In the genomic region with DNA sequence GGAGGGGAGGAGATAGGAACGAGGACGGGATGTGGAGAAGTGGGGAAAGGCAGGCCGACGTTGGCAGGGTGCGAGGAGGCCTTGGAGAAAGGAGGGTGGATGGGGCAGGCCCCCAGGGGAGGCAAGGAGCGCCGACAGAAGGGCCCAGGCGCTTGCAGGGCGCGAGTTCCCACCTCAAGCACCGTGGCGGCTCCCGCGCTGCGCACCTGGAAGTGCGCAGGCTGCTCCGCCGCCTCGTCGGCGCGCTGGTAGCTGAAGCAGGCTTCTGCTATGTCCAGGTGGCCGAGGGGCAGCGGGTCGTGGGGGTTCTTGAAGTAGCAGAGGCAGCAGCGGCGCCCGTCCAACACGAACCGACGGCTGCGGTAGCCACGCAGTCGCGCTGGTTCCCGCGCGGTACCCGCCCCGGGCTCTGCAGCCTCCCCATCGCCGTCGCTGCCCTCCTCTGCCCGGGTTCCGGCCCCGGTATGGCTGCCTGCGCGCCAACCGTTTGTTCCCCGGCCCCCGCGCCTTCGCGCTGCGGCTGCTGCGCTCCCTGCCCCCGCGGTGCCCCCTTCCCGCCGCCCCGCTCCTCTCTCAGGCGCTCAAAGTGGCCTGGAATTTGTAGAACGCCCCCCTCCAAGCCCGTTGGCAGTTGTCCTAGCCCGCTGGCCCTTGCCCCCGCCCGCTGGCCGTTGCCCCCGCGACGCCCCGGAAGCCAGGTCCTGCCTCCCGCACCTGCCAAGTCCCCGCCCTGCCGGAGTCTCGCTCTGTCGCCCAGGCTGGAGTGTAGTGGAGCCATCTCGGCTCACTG, we compare ENCODE assay signal across 8 cellular contexts. TPM values are rescaled to one million over a fixed set of nuclear protein-coding genes. Genes with fewer than 3 reads are reported as not detected.
DNase-seq lines count a peak whose midpoint lies in the region; ATAC-seq and TF ChIP-seq lines count a peak whose summit lies in the region.

No MANE protein-coding gene starts in this region.

- no peaks in the 10 kb centered on the region for H3K36me3 ChIP-seq in effector memory CD4-positive, alpha-beta T cell (ENCODE audit: control insufficient read depth, insufficient read depth, low read length)

- H3K9me3 ChIP-seq in AG04450 (ENCODE audit: control insufficient read depth, insufficient read depth, low read length) (no peaks in the 10 kb centered on the region), mononuclear cell (ENCODE audit: low read depth, low read length) (no peaks in the 10 kb centered on the region)
- no peaks in the 10 kb centered on the region for H3K9me3 ChIP-seq in effector memory CD4-positive, alpha-beta T cell (ENCODE audit: control insufficient read depth, low read length)

- no peaks in the 10 kb centered on the region for H3K27me3 ChIP-seq in AG04450 (ENCODE audit: control insufficient read depth, insufficient read depth, low read length)
- H3K27me3 ChIP-seq in effector memory CD4-positive, alpha-beta T cell (replicated peaks; ENCODE audit: control insufficient read depth, insufficient read depth, low read length, poor library complexity, severe bottlenecking): no peaks in the 10 kb centered on the region
- H3K27me3 ChIP-seq in mononuclear cell (ENCODE audit: insufficient read depth, low read length): no peaks in the 10 kb centered on the region

- TF ChIP-seq CTCF in AG04450 (IDR thresholded peaks at IDR 0.05; ENCODE audit: low read depth, low read length): no peak

- DNase-seq in AG04450 (ENCODE audit: low read depth, low spot score) (no peak), NCI-H2171 (lab: John Stamatoyannopoulos, UW) (peak; percentile 56)
- peak; percentile 56 to 59 for DNase-seq in activated CD4-positive, alpha-beta T cell treated with anti-CD3 and anti-CD28 coated beads, Interleukin-2, amount 50 U/mL, for 4 hours
- peak; percentile 72 to 80 (median 75) for DNase-seq in effector memory CD4-positive, alpha-beta T cell
- DNase-seq in stimulated activated CD8-positive, alpha-beta memory T cell treated with anti-CD3 and anti-CD28 coated beads, Interleukin-4, amount 100 ng/mL, for 1 hour (ENCODE audit: low read depth in 2 of 2, low spot score in 1 of 2): peak; percentile 41 to 59

- peak; percentile 65 for ATAC-seq in GM18868 (IDR thresholded peaks at IDR 0.05; ENCODE audit: unreplicated experiment)
- peak; percentile 68 for ATAC-seq in HG03095 (IDR thresholded peaks at IDR 0.05; ENCODE audit: unreplicated experiment)

- POLR2A ChIA-PET in AG04450 (lab: Yijun Ruan, JAX): interaction anchor here (0.6 kb wide), 1 partner anchor 67 kb away, joined by 5 read pairs; the partner anchor contains the start of genes DEPDC4 and SCYL2

- CTCF ChIA-PET in AG04450 (lab: Charles Lee): interaction anchor here (1.1 to 1.8 kb wide), 2 partner anchors 10 to 142 kb away, joined by 4 to 5 read pairs; no protein-coding TSS in a partner anchor

- H3K4me3 ChIP-seq in AG04450 (ENCODE audit: low read depth, low read length) (peak overlapping the region; percentile 87), mononuclear cell (ENCODE audit: low read length) (peak overlapping the region; percentile 79)
- H3K4me3 ChIP-seq in effector memory CD4-positive, alpha-beta T cell (ENCODE audit: insufficient read depth, low read depth, low read length, poor library complexity, severe bottlenecking): peak overlapping the region; percentile 83

- H3K4me1 ChIP-seq in effector memory CD4-positive, alpha-beta T cell (ENCODE audit: control insufficient read depth, insufficient read depth, low read length, poor library complexity, severe bottlenecking): peaks cover 15% of the 10 kb centered on the region
- H3K4me1 ChIP-seq in mononuclear cell (ENCODE audit: insufficient read depth, low read length): peaks cover 33% of the 10 kb centered on the region

- no peak overlapping the region for H3K27ac ChIP-seq in AG04450 (ENCODE audit: low read depth, low read length)
- H3K27ac ChIP-seq in effector memory CD4-positive, alpha-beta T cell (ENCODE audit: insufficient read depth, low read length, poor library complexity, severe bottlenecking): peak overlapping the region; percentile 92

RNA-seq across cellular contexts. Expression of gene ACTR6, which starts 1.1 kb away (rescaled TPM):
- 15.2 and 23.8 TPM in 2 replicates for polyA plus RNA-seq in AG04450 (2011; rRNA removed)
- polyA minus RNA-seq in AG04450 (2011; rRNA and poly(A)+ RNA removed): 6.1 and 10.4 TPM in 2 replicates
- total RNA-seq in mononuclear cell: 27.2 TPM

RNA-seq across cellular contexts. Expression of gene BLTP3B, which starts 56.9 kb away (rescaled TPM):
- polyA plus RNA-seq in AG04450 (2011; rRNA removed): 21.2 and 28.9 TPM in 2 replicates
- 27.1 and 47.8 TPM in 2 replicates for polyA minus RNA-seq in AG04450 (2011; rRNA and poly(A)+ RNA removed)
- 61.1 TPM for total RNA-seq in mononuclear cell
